In the genomic region with DNA sequence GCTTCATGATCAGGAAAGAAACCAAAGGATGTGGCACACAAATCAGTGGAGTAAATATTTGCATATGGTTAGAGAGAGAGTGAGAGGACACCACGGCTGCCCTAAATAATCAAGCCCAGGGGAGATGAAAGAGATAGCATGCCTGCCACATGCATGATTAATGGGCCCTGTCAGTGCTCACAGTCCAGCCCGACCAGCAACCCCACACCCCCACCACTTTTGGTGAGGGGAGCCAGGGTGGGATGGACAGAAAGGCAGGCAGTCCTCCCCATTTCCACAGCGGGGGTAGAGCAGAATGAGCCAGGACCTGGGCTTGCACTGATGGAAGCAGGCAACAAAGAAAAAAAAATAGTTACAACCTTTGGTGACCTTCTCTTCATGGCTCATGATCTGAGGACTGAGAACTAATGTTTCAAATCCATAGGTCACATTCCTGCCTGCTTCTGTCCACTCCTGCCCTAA, we compare ENCODE assay signal across 20 cellular contexts.
DNase-seq lines count a peak whose midpoint lies in the region; ATAC-seq and TF ChIP-seq lines count a peak whose summit lies in the region.
"Had no signal": no experiment of that assay in that cellular context is flagged by ENCODE, and none has a peak within 500 bp of the region (broad histone marks: within the 10 kb centered on the region; RNA-seq: fewer than 3 reads in every experiment).

No MANE protein-coding gene starts in this region.

- ATAC-seq in T-cell (replicated peaks in 1 of 4) (no peak), left lobe of liver (peak; percentile 70)
- ATAC-seq: gastroesophageal sphincter; GM12878; lower lobe of right lung; stimulated activated naive CD8-positive, alpha-beta T cell treated with anti-CD3 and anti-CD28 coated beads, Interleukin-15, amount 100 ng/mL, for 72 hours had no signal

- H3K27ac Mint-ChIP-seq in T-cell: peak overlapping the region; percentile 81 to 87
- no peak overlapping the region for H3K27ac Mint-ChIP-seq in osteocyte (ENCODE audit: unreplicated experiment)
- H3K27ac Mint-ChIP-seq: dendritic cell treated with granulocyte-macrophage colony-stimulating factor and Interleukin-4, amounts not matched to agents 40 ng/mL and 50 ng/mL, for 4 days had no signal

- H3K36me3 Mint-ChIP-seq in T-cell: no peaks in the 10 kb centered on the region
- H3K36me3 Mint-ChIP-seq in osteocyte (ENCODE audit: unreplicated experiment): peaks cover 2% of the 10 kb centered on the region
- H3K36me3 Mint-ChIP-seq: CD14-positive monocyte had no signal

- H3K9me3 Mint-ChIP-seq in T-cell (peaks cover 0 to 4% (median 0%) of the 10 kb centered on the region in 3 donors), osteocyte (ENCODE audit: unreplicated experiment) (peaks cover 17% of the 10 kb centered on the region)
- H3K9me3 Mint-ChIP-seq: dendritic cell treated with granulocyte-macrophage colony-stimulating factor and Interleukin-4, amounts not matched to agents 40 ng/mL and 50 ng/mL, for 4 days had no signal

- CTCF ChIA-PET in T-cell (lab: Charles Lee): no interaction called here

- H3K4me3 Mint-ChIP-seq in T-cell (no peak overlapping the region), osteocyte (ENCODE audit: unreplicated experiment) (no peak overlapping the region)
- H3K4me3 Mint-ChIP-seq: dendritic cell treated with granulocyte-macrophage colony-stimulating factor and Interleukin-4, amounts not matched to agents 40 ng/mL and 50 ng/mL, for 4 days; stimulated activated naive CD8-positive, alpha-beta T cell treated with anti-CD3 and anti-CD28 coated beads, Interleukin-15, amount 100 ng/mL, for 72 hours had no signal

- peak; percentile 10 for DNase-seq in NCI-H146 treated with DMSO at 0.1 percent for 48 hours (lab: John Stamatoyannopoulos, UW; ENCODE audit: unreplicated experiment)
- DNase-seq in NCI-H146 (lab: John Stamatoyannopoulos, UW): no peak
- peak; percentile 48 for DNase-seq in DMS153 (lab: John Stamatoyannopoulos, UW)
- DNase-seq in T-cell: no peak
- DNase-seq in left lobe of liver (ENCODE audit: low spot score): no peak
- no peak for DNase-seq in osteocyte (ENCODE audit: extremely low spot score, unreplicated experiment)
- no peak for DNase-seq in cerebellar nuclear complex (lab: John Stamatoyannopoulos, UW)
- DNase-seq in HuH-7 (ENCODE audit: low spot score): no peak
- DNase-seq: 8988T; erythroblast; Kasumi-1; lower lobe of right lung; NCI-H1417 treated with DMSO at 0.1 percent for 48 hours; NCI-H446; stimulated activated naive CD8-positive, alpha-beta T cell treated with anti-CD3 and anti-CD28 coated beads, Interleukin-15, amount 100 ng/mL, for 72 hours; SW 1271 had no signal

- H3K4me1 Mint-ChIP-seq in T-cell: peaks cover 49 to 61% (median 49%) of the 10 kb centered on the region in 3 donors
- H3K4me1 Mint-ChIP-seq in osteocyte (ENCODE audit: unreplicated experiment): peaks cover 24% of the 10 kb centered on the region

- H3K27me3 Mint-ChIP-seq in T-cell (no peaks in the 10 kb centered on the region), osteocyte (ENCODE audit: unreplicated experiment) (no peaks in the 10 kb centered on the region)
- H3K27me3 Mint-ChIP-seq: dendritic cell treated with granulocyte-macrophage colony-stimulating factor and Interleukin-4, amounts not matched to agents 40 ng/mL and 50 ng/mL, for 4 days; stimulated activated naive CD8-positive, alpha-beta T cell treated with anti-CD3 and anti-CD28 coated beads, Interleukin-15, amount 100 ng/mL, for 72 hours had no signal

- TF ChIP-seq CTCF in osteocyte (IDR thresholded peaks at IDR 0.05): no peak

- POLR2A ChIA-PET in T-cell (lab: Charles Lee): interaction anchor here in 1 of 2 donors (0.5 kb wide), 1 partner anchor 14 kb away, joined by 4 read pairs; no protein-coding TSS in a partner anchor

Comparison
In these comparisons a context has a peak if more than half of its experiments do, and no peak if none do; other contexts are left out.
1. DNase-seq: peak in NCI-H146 treated with DMSO at 0.1 percent for 48 hours (single experiment) and DMS153 (single experiment); none in NCI-H146 (single experiment), T-cell (0 of 34), left lobe of liver (single experiment), osteocyte (single experiment), cerebellar nuclear complex (0 of 2) and HuH-7 (single experiment).